5 cellular contexts compared by ENCODE assay signal in genomic region chr7:87094322-87094721, GRCh38.
"Had no signal": no experiment of that assay in that cellular context is flagged by ENCODE, and none has a peak within 500 bp of the region (broad histone marks: within the 10 kb centered on the region; RNA-seq: fewer than 3 reads in every experiment).

No MANE protein-coding gene starts in this region.

- H3K27ac ChIP-seq: HL-60 had no signal

- H3K36me3 Mint-ChIP-seq: IgD-negative memory B cell had no signal

- DNase-seq: IMR-90 had no signal

- H3K4me1 Mint-ChIP-seq: IgD-negative memory B cell had no signal

- H3K4me3 ChIP-seq: K562 had no signal

- H3K27ac Mint-ChIP-seq: IgD-negative memory B cell had no signal

- H3K4me3 Mint-ChIP-seq: IgD-negative memory B cell had no signal

- ATAC-seq: HepG2, K562 had no signal
